In the genomic region with DNA sequence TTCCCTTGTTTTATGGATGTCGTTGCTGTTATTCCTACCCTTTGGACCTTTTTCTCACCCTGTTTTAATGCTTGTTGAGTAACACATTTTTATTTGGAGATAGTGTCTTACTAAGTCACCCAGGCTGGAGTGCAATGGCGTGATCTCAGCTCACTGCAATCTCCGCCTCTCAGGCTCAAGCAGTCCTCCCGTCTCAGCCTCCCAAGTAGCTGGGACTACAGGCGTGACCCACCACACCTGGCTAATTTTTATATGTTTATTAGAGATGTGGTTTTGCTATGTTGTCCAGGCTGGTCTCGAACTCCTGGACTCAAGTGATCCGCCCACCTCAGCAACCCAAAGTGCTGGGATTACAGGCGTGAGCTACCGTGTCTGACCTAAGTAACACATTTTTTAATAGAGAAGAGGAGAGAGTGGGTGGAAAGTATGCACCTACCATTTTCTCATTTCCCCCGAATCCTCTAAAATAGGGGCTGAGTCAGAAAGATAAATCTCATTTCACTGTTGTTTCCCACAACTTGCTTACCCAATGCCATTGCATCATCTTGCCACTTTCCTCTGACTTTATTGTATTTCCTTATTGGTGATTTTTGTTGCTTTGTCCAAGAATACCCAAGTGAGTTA, we compare ENCODE assay signal across 11 cellular contexts. TPM values are rescaled to one million over a fixed set of nuclear protein-coding genes. Genes with fewer than 3 reads are reported as not detected.
DNase-seq lines count a peak whose midpoint lies in the region; ATAC-seq and TF ChIP-seq lines count a peak whose summit lies in the region.
"Had no signal": no experiment of that assay in that cellular context is flagged by ENCODE, and none has a peak within 500 bp of the region (broad histone marks: within the 10 kb centered on the region; RNA-seq: fewer than 3 reads in every experiment).

No MANE protein-coding gene starts in this region.

- no peaks in the 10 kb centered on the region for H3K27me3 ChIP-seq in osteoblast (ENCODE audit: insufficient read depth, low read length)
- no peaks in the 10 kb centered on the region for H3K27me3 ChIP-seq in gastrocnemius medialis

- H3K9me3 ChIP-seq in osteoblast (ENCODE audit: low read depth, low read length) (no peaks in the 10 kb centered on the region), gastrocnemius medialis (no peaks in the 10 kb centered on the region)

- H3K9me3 Mint-ChIP-seq in activated CD4-positive, alpha-beta memory T cell treated with anti-CD3 and anti-CD28 coated beads for 36 hours: no peaks in the 10 kb centered on the region
- no peaks in the 10 kb centered on the region for H3K9me3 Mint-ChIP-seq in activated CD4-positive, alpha-beta memory T cell treated with anti-CD3 and anti-CD28 coated beads, Interleukin-2, amount 10 ng/mL, durations not matched to agents 7 days and 5 days

- peaks cover under 1% of the 10 kb centered on the region for H3K79me2 ChIP-seq in osteoblast (ENCODE audit: insufficient read depth, low read length)

- H3K27me3 Mint-ChIP-seq in activated CD4-positive, alpha-beta memory T cell treated with anti-CD3 and anti-CD28 coated beads for 36 hours: no peaks in the 10 kb centered on the region
- H3K27me3 Mint-ChIP-seq in activated CD4-positive, alpha-beta memory T cell treated with anti-CD3 and anti-CD28 coated beads, Interleukin-2, amount 10 ng/mL, durations not matched to agents 7 days and 5 days: no peaks in the 10 kb centered on the region
- H3K27me3 Mint-ChIP-seq: B cell had no signal

- H3K27ac Mint-ChIP-seq in activated CD4-positive, alpha-beta memory T cell treated with anti-CD3 and anti-CD28 coated beads for 36 hours: peak overlapping the region; percentile 80
- no peak overlapping the region for H3K27ac Mint-ChIP-seq in activated CD4-positive, alpha-beta memory T cell treated with anti-CD3 and anti-CD28 coated beads, Interleukin-2, amount 10 ng/mL, durations not matched to agents 7 days and 5 days
- H3K27ac Mint-ChIP-seq: B cell had no signal

- H3K4me3 ChIP-seq in GM12865 (ENCODE audit: low read depth, low read length) (no peak overlapping the region), osteoblast (ENCODE audit: insufficient read depth, low read length) (no peak overlapping the region), gastrocnemius medialis (no peak overlapping the region)

- no peak overlapping the region for H3K4me3 Mint-ChIP-seq in activated CD4-positive, alpha-beta memory T cell treated with anti-CD3 and anti-CD28 coated beads for 36 hours
- H3K4me3 Mint-ChIP-seq in activated CD4-positive, alpha-beta memory T cell treated with anti-CD3 and anti-CD28 coated beads, Interleukin-2, amount 10 ng/mL, durations not matched to agents 7 days and 5 days: no peak overlapping the region
- H3K4me3 Mint-ChIP-seq: B cell had no signal

- H2AFZ ChIP-seq in osteoblast (ENCODE audit: low read length): no peak overlapping the region

- POLR2A ChIA-PET in activated CD4-positive, alpha-beta memory T cell treated with anti-CD3 and anti-CD28 coated beads for 36 hours (lab: Charles Lee): interaction anchor here (0.6 to 1.3 kb wide), 2 partner anchors 134 to 1222 kb away, joined by 3 read pairs; a partner anchor contains a TSS
- POLR2A ChIA-PET in activated CD4-positive, alpha-beta memory T cell treated with anti-CD3 and anti-CD28 coated beads, Interleukin-2, amount 10 ng/mL, durations not matched to agents 7 days and 5 days (lab: Charles Lee): no interaction called here

- no peak overlapping the region for H3K4me2 ChIP-seq in osteoblast (ENCODE audit: insufficient read depth, low read length)

- no peaks in the 10 kb centered on the region for H4K20me1 ChIP-seq in osteoblast (ENCODE audit: insufficient read depth, low read length)

- H3K4me1 Mint-ChIP-seq in activated CD4-positive, alpha-beta memory T cell treated with anti-CD3 and anti-CD28 coated beads for 36 hours (ENCODE audit: low read depth): peaks cover 17% of the 10 kb centered on the region
- peaks cover 14% of the 10 kb centered on the region for H3K4me1 Mint-ChIP-seq in activated CD4-positive, alpha-beta memory T cell treated with anti-CD3 and anti-CD28 coated beads, Interleukin-2, amount 10 ng/mL, durations not matched to agents 7 days and 5 days

- H3K36me3 ChIP-seq in osteoblast (ENCODE audit: insufficient read depth, low read length) (no peaks in the 10 kb centered on the region), gastrocnemius medialis (peaks cover 0 to 16% of the 10 kb centered on the region in 2 donors)

- CTCF ChIA-PET in activated CD4-positive, alpha-beta memory T cell treated with anti-CD3 and anti-CD28 coated beads for 36 hours (lab: Charles Lee): interaction anchor here (0.8 to 1.0 kb wide), 3 partner anchors 50 to 309 kb away, joined by 3 to 4 read pairs (median 3); no protein-coding TSS in a partner anchor
- CTCF ChIA-PET in activated CD4-positive, alpha-beta memory T cell treated with anti-CD3 and anti-CD28 coated beads, Interleukin-2, amount 10 ng/mL, durations not matched to agents 7 days and 5 days (lab: Charles Lee): no interaction called here

- TF ChIP-seq CTCF in GM12865 (IDR thresholded peaks at IDR 0.05; ENCODE audit: insufficient read depth, low read depth, low read length, missing control alignments) (no peak), osteoblast (IDR thresholded peaks at IDR 0.05; ENCODE audit: extremely low read depth, low read depth, low read length) (no peak), gastrocnemius medialis (IDR thresholded peaks at IDR 0.05 in 4 of 5, conservative IDR thresholded peaks at IDR 0.05 in 1 of 5) (no peak)

- intact Hi-C loops in activated CD4-positive, alpha-beta memory T cell treated with anti-CD3 and anti-CD28 coated beads for 36 hours (cut with micrococcal nuclease): loop anchor here (1.0 kb wide), 1 partner anchor 47 kb away; a partner anchor contains a TSS
- intact Hi-C loops in gastrocnemius medialis (cut with DNase I; ENCODE audit: low total_unique reads): no loop called here

- peak; percentile 58 for DNase-seq in activated CD4-positive, alpha-beta memory T cell treated with anti-CD3 and anti-CD28 coated beads for 36 hours
- no peak for DNase-seq in activated CD4-positive, alpha-beta memory T cell treated with anti-CD3 and anti-CD28 coated beads, Interleukin-2, amount 10 ng/mL, durations not matched to agents 7 days and 5 days
- DNase-seq in GM12865 (ENCODE audit: low read depth): peak; percentile 26
- peak; percentile 50 to 52 for DNase-seq in activated T-cell treated with anti-CD3 and anti-CD28 coated beads, Interleukin-2, amount 50 U/mL, for 48 hours
- DNase-seq in osteoblast (ENCODE audit: insufficient read length, low spot score, missing footprints): peak; percentile 68
- no peak for DNase-seq in HuH-7 (ENCODE audit: low spot score)
- DNase-seq in cortex of kidney (lab: John Stamatoyannopoulos, UW): no peak
- DNase-seq in gastrocnemius medialis: no peak
- DNase-seq: GDM1, NCI-H345 had no signal

- H3K4me1 ChIP-seq in osteoblast (ENCODE audit: insufficient read depth, low read length) (no peaks in the 10 kb centered on the region), gastrocnemius medialis (no peaks in the 10 kb centered on the region)

- H3K36me3 Mint-ChIP-seq in activated CD4-positive, alpha-beta memory T cell treated with anti-CD3 and anti-CD28 coated beads for 36 hours: peaks cover 16% of the 10 kb centered on the region
- peaks cover 14% of the 10 kb centered on the region for H3K36me3 Mint-ChIP-seq in activated CD4-positive, alpha-beta memory T cell treated with anti-CD3 and anti-CD28 coated beads, Interleukin-2, amount 10 ng/mL, durations not matched to agents 7 days and 5 days (ENCODE audit: low read depth)

- no peak for TF ChIP-seq POLR2A in gastrocnemius medialis (IDR thresholded peaks at IDR 0.05)

- no peak for ATAC-seq in gastrocnemius medialis

- in situ Hi-C loops in gastrocnemius medialis (cut with MboI; ENCODE audit: low sequenced_read_pairs in 4 of 4): loop anchor here in 1 of 4 donors (25.0 kb wide), 1 partner anchor 260 kb away; no protein-coding TSS in a partner anchor

- H3K27ac ChIP-seq in osteoblast (ENCODE audit: low read depth, low read length) (peak overlapping the region; percentile 43), gastrocnemius medialis (no peak overlapping the region)

RNA-seq across cellular contexts. Expression of a gene that starts 7.0 kb away (rescaled TPM):
- total RNA-seq in activated CD4-positive, alpha-beta memory T cell treated with anti-CD3 and anti-CD28 coated beads for 36 hours: 10 to 100 TPM; 17.9 to 19.0 TPM
- total RNA-seq in activated CD4-positive, alpha-beta memory T cell treated with anti-CD3 and anti-CD28 coated beads, Interleukin-2, amount 10 ng/mL, durations not matched to agents 7 days and 5 days: 10 to 100 TPM; 20.0 to 24.4 TPM
- 74.6 and 76.4 TPM in 2 replicates for total RNA-seq in osteoblast
- 10 to 100 TPM; 21.2 to 32.2 (median 26.9) TPM for total RNA-seq in gastrocnemius medialis

RNA-seq across cellular contexts. Expression of a gene that starts 47.3 kb away (rescaled TPM):
- 100 to 1,000 TPM; 203 to 206 TPM for total RNA-seq in activated CD4-positive, alpha-beta memory T cell treated with anti-CD3 and anti-CD28 coated beads for 36 hours
- 100 to 1,000 TPM; 156 to 163 TPM for total RNA-seq in activated CD4-positive, alpha-beta memory T cell treated with anti-CD3 and anti-CD28 coated beads, Interleukin-2, amount 10 ng/mL, durations not matched to agents 7 days and 5 days
- total RNA-seq in osteoblast: 502 and 518 TPM in 2 replicates
- total RNA-seq in gastrocnemius medialis: 100 to 1,000 TPM; 140 to 203 (median 172) TPM

Comparison
In these comparisons a context has a peak if more than half of its experiments do, and no peak if none do; other contexts are left out.
1. DNase-seq: peak in activated CD4-positive, alpha-beta memory T cell treated with anti-CD3 and anti-CD28 coated beads for 36 hours (single experiment), GM12865 (single experiment), activated T-cell treated with anti-CD3 and anti-CD28 coated beads, Interleukin-2, amount 50 U/mL, for 48 hours (2 of 2) and osteoblast (single experiment); none in activated CD4-positive, alpha-beta memory T cell treated with anti-CD3 and anti-CD28 coated beads, Interleukin-2, amount 10 ng/mL, durations not matched to agents 7 days and 5 days (single experiment), HuH-7 (single experiment), cortex of kidney (single experiment) and gastrocnemius medialis (0 of 2).